In the genomic region with DNA sequence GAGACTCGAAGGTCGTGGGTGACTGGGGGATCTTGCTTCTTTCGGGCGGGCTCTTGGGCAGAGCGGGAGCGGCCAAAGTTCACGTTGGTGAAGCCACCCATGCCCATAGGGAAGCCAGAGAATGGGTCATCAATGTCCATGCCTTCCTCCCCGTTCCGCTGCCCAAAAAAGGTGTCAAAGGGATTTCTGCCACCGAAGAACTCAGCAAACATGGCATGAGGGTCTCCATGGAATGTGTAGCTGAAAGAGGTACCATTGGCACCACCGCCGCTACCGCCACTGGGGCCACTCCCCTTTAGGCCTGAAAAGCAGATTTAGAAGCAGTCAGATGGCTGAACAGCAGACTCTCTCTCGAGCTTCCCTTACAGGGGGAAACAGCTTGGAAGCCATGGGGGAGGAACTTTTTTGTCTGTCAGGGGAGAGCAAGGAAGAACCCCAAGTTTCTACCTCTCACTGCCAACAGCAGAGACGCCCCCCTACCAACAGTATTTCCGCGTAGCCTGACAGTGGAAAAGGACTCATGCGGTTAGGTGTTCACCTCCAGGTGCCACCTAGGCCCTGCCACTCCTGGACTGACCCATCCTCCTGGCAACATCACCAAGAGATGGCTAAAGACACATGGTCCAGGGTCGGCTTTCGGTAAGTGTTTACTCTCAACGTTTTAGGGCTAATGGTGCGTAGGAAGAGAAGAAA, we compare ENCODE assay signal across 8 cellular contexts. TPM values are rescaled to one million over a fixed set of nuclear protein-coding genes. Genes with fewer than 3 reads are reported as not detected.
DNase-seq lines count a peak whose midpoint lies in the region; ATAC-seq, FAIRE-seq and TF ChIP-seq lines count a peak whose summit lies in the region.

No MANE protein-coding gene starts in this region.

- peaks cover 36% of the 10 kb centered on the region for H3K36me3 Mint-ChIP-seq in HFFc6 (ENCODE audit: low read depth)
- peaks cover 14% of the 10 kb centered on the region for H3K36me3 Mint-ChIP-seq in memory B cell

- H2AFZ ChIP-seq in K562 (ENCODE audit: low read depth, low read length), result no peak overlapping the region

- no peak for TF ChIP-seq RAD21 in K562 (CRISPR knock-in tag; conservative IDR thresholded peaks at IDR 0.05 in 1 of 2, IDR thresholded peaks at IDR 0.05 in 1 of 2)

- BruUV-seq in A673 (replicated peaks; lab: Mats Ljungman, UMichigan), result no TSS peak
- no TSS peak for BruUV-seq in K562 (replicated peaks; lab: Mats Ljungman, UMichigan)

- intact Hi-C loops in A673 (cut with micrococcal nuclease; ENCODE audit: unreplicated experiment), result no loop called here
- intact Hi-C loops in K562 (cut with micrococcal nuclease), result loop anchor here (5.0 kb wide), 1 partner anchor 35 kb away; no protein-coding TSS in a partner anchor
- intact Hi-C loops in vagina (cut with DNase I), result no loop called here

- peaks cover 26% of the 10 kb centered on the region for H4K20me1 ChIP-seq in K562 (replicated peaks; ENCODE audit: control insufficient read depth, insufficient read depth, low read length)

- WGBS in K562 (ENCODE audit: insufficient coverage, low coverage, missing lambda C conversion rate), result 2% methylated on average over 22 of the region's 22 CpGs

- H3K27me3 Mint-ChIP-seq in HFFc6 (ENCODE audit: insufficient read depth) (peaks cover 9% of the 10 kb centered on the region), memory B cell (no peaks in the 10 kb centered on the region)

- TF ChIP-seq CTCF in A673 (conservative IDR thresholded peaks at IDR 0.05; ENCODE audit: low read depth, low read length) (no peak), HFFc6 (IDR thresholded peaks at IDR 0.05) (no peak), K562 (IDR thresholded peaks at IDR 0.05 in 2 of 3, conservative IDR thresholded peaks at IDR 0.05 in 1 of 3; ENCODE audit: insufficient read depth in 2 of 3, low read depth in 1 of 3, low read length in 3 of 3) (no peak), vagina (IDR thresholded peaks at IDR 0.05) (no peak)

- TF ChIP-seq POLR2A in K562 (conservative IDR thresholded peaks at IDR 0.05), result no peak
- TF ChIP-seq POLR2A in vagina (IDR thresholded peaks at IDR 0.05), result no peak

- CTCF ChIA-PET in A673 (lab: Charles Lee), result interaction anchor here (1.1 kb wide), 1 partner anchor 10 kb away, joined by 3 read pairs; no protein-coding TSS in a partner anchor
- CTCF ChIA-PET in K562 (lab: Yijun Ruan, JAX; ENCODE audit: low intra/inter-chr PET ratio), result interaction anchor here (0.7 to 1.1 kb wide), 2 partner anchors 11 to 20 kb away, joined by 3 read pairs; no protein-coding TSS in a partner anchor

- peak overlapping the region; percentile 98 for H3K4me3 Mint-ChIP-seq in HFFc6
- H3K4me3 Mint-ChIP-seq in memory B cell, result peak overlapping the region; percentile 86

- DNase-seq in A673 (ENCODE audit: low spot score), result no peak
- no peak for DNase-seq in HFFc6
- peak in 2 of 4 experiments; percentile 17 to 31 for DNase-seq in K562 (ENCODE audit: extremely low read depth in 1 of 4, low spot score in 3 of 4)
- DNase-seq in memory B cell (ENCODE audit: low spot score in 2 of 2), result no peak
- DNase-seq in vagina (ENCODE audit: extremely low spot score in 2 of 2), result peak in 1 of 2 donors; percentile 89
- DNase-seq in HT-29 (ENCODE audit: low spot score), result no peak
- no peak for DNase-seq in NCI-H510A (lab: John Stamatoyannopoulos, UW)
- no peak for DNase-seq in mucosa of gallbladder (ENCODE audit: low spot score)

- no peaks in the 10 kb centered on the region for H3K27me3 ChIP-seq in A673 (replicated peaks; ENCODE audit: insufficient read depth, low read depth, low read length, poor library complexity)
- no peaks in the 10 kb centered on the region for H3K27me3 ChIP-seq in K562 (ENCODE audit: control insufficient read depth in 2 of 2, insufficient read depth in 2 of 2, low read length in 2 of 2)
- H3K27me3 ChIP-seq in vagina, result no peaks in the 10 kb centered on the region

- no peaks in the 10 kb centered on the region for H3K9me1 ChIP-seq in K562 (ENCODE audit: control insufficient read depth, insufficient read depth, low read length)

- H3K9me3 Mint-ChIP-seq in HFFc6, result peaks cover 7% of the 10 kb centered on the region; the same call in 1 of the 2 replicates
- H3K9me3 Mint-ChIP-seq in memory B cell, result no peaks in the 10 kb centered on the region

- H3K4me1 Mint-ChIP-seq in HFFc6 (ENCODE audit: low read depth) (peaks cover 38% of the 10 kb centered on the region), memory B cell (peaks cover 28% of the 10 kb centered on the region)

- peaks cover 45% of the 10 kb centered on the region for H3K79me2 ChIP-seq in K562 (ENCODE audit: control insufficient read depth, insufficient read depth, low read length)

- peak overlapping the region; percentile 84 for H3K27ac Mint-ChIP-seq in HFFc6
- H3K27ac Mint-ChIP-seq in memory B cell, result peak overlapping the region; percentile 45

- in situ Hi-C loops in K562 (cut with MboI), result no loop called here

- H3K4me1 ChIP-seq in A673 (ENCODE audit: insufficient read depth, low read length, poor library complexity, severe bottlenecking), result peaks cover 9% of the 10 kb centered on the region
- peaks cover 46 to 52% of the 10 kb centered on the region in 2 experiments for H3K4me1 ChIP-seq in K562 (replicated peaks in 1 of 2; ENCODE audit: control insufficient read depth in 2 of 2, insufficient read depth in 2 of 2, low read length in 2 of 2)
- peaks cover 39% of the 10 kb centered on the region for H3K4me1 ChIP-seq in vagina

- H3K4me3 ChIP-seq in A673 (ENCODE audit: low read depth, low read length, poor library complexity, severe bottlenecking), result peak overlapping the region; percentile 96
- peak overlapping the region; percentile 98 for H3K4me3 ChIP-seq in K562
- H3K4me3 ChIP-seq in vagina, result peak overlapping the region; percentile 70 to 91

- FAIRE-seq in K562 (lab: Jason Lieb, UNC), result no peak

- ATAC-seq in K562 (no peak), memory B cell (ENCODE audit: low read depth) (no peak)

- H3K4me2 ChIP-seq in K562 (ENCODE audit: insufficient read depth, low read length), result peak overlapping the region; percentile 99

- peak overlapping the region; percentile 98 for H3K27ac ChIP-seq in A673 (ENCODE audit: low read depth, low read length, poor library complexity, severe bottlenecking)
- peak overlapping the region; percentile 99 for H3K27ac ChIP-seq in K562 (ENCODE audit: extremely low read depth, low read depth, low read length)
- peak overlapping the region; percentile 100 for H3K27ac ChIP-seq in vagina

- TF ChIP-seq EP300 in K562 (IDR thresholded peaks at IDR 0.05; ENCODE audit: low read length), result no peak

- peak overlapping the region; percentile 96 to 100 for H3K9ac ChIP-seq in K562 (ENCODE audit: insufficient read depth in 1 of 2, low read depth in 2 of 2, low read length in 2 of 2)

- H3K36me3 ChIP-seq in A673 (ENCODE audit: insufficient read depth, low read length, poor library complexity, severe bottlenecking) (peaks cover 32% of the 10 kb centered on the region), K562 (ENCODE audit: control insufficient read depth, insufficient read depth, low read length) (peaks cover 38% of the 10 kb centered on the region), vagina (peaks cover 0 to 32% of the 10 kb centered on the region in 2 donors)

- H3K9me3 ChIP-seq in A673 (ENCODE audit: low read depth, low read length, poor library complexity, severe bottlenecking) (no peaks in the 10 kb centered on the region), K562 (replicated peaks; ENCODE audit: control insufficient read depth, insufficient read depth, low read depth, low read length) (no peaks in the 10 kb centered on the region), vagina (no peaks in the 10 kb centered on the region)

- POLR2A ChIA-PET in A673 (lab: Charles Lee; ENCODE audit: low non-redundant PET) (no interaction called here), K562 (lab: Yijun Ruan, JAX) (interaction anchor here (0.7 to 6.3 kb wide), 8 partner anchors 9 to 444 kb away, joined by 3 to 70 read pairs (median 7); no protein-coding TSS in a partner anchor)

RNA-seq across cellular contexts. Expression of a gene that starts 1.3 kb away (rescaled TPM):
- total RNA-seq in A673 (2021) (105 and 122 TPM in 2 replicates), K562 (2014; rRNA removed) (62.1 and 71.5 TPM in 2 replicates), K562 (2014; rRNA removed; fragmentation: Illumina TruSeq; extraction: Trizol) (51.2 and 60.9 TPM in 2 replicates), K562 (2015; rRNA removed; fragmentation: Illumina TruSeq; extraction: Trizol) (85.3 and 86.5 TPM in 2 replicates), K562 (2021) (94.8 and 99.9 TPM in 2 replicates), vagina (164 TPM), mucosa of gallbladder (142 TPM)
- total RNA-seq in HFFc6 (2021; fragmentation: NEBNext Ultra II Directional; extraction: Animal tissue kit (Norgen Biotek cat#: 25700)), result 100 to 1,000 TPM in 3 of 6 experiments, 10 to 100 TPM in 3; 99.2 to 138 (median 103) TPM
- 66.1 and 87.4 TPM in 2 replicates for total RNA-seq in K562 (2011; cell fraction: chromatin; rRNA removed; ENCODE audit: low replicate concordance)
- total RNA-seq in K562 (2011; cell fraction: nucleolus; rRNA removed), result 67.0 and 68.3 TPM in 2 replicates
- 68.0 and 69.1 TPM in 2 replicates for total RNA-seq in K562 (2011; cell fraction: nucleoplasm; rRNA removed)
- polyA plus RNA-seq in K562 (2011; rRNA removed) (83.5 and 113 TPM in 2 replicates), K562 (2014; fragmentation: Illumina TruSeq; extraction: Trizol) (78.3 and 100 TPM in 2 replicates), K562 (2014; fragmentation: Nextera tagmentation; extraction: Ambion mirVana) (10 to 100 TPM; 13.2 to 16.2 TPM), K562 (2014; rRNA removed) (61.7 and 79.2 TPM in 2 replicates)
- 101 TPM in 2 replicates for polyA plus RNA-seq in K562 (2011; cell fraction: cytosol; rRNA removed)
- 78.2 and 79.0 TPM in 2 replicates for polyA plus RNA-seq in K562 (2011; cell fraction: nucleus; rRNA removed)
- 69.4 and 84.8 TPM in 2 replicates for polyA plus RNA-seq in K562 (2012)
- polyA minus RNA-seq in K562 (2011; rRNA and poly(A)+ RNA removed), result 71.6 and 93.9 TPM in 2 replicates
- 31.4 and 40.9 TPM in 2 replicates for polyA minus RNA-seq in K562 (2011; cell fraction: cytosol; rRNA and poly(A)+ RNA removed)
- polyA minus RNA-seq in K562 (2011; cell fraction: nucleus; rRNA and poly(A)+ RNA removed), result 22.5 and 40.4 TPM in 2 replicates
- total RNA-seq in HT-29 (2014; rRNA removed; shearing (Covaris generic)), result 77.7 and 79.9 TPM in 2 replicates

RNA-seq across cellular contexts. Expression of a gene that starts 12.5 kb away (rescaled TPM):
- total RNA-seq in A673 (2021), result 189 and 203 TPM in 2 replicates
- total RNA-seq in HFFc6 (2021; fragmentation: NEBNext Ultra II Directional; extraction: Animal tissue kit (Norgen Biotek cat#: 25700)), result 100 to 1,000 TPM; 101 to 132 (median 118) TPM
- total RNA-seq in K562 (2011; cell fraction: chromatin; rRNA removed; ENCODE audit: low replicate concordance), result 122 and 325 TPM in 2 replicates
- 437 and 484 TPM in 2 replicates for total RNA-seq in K562 (2011; cell fraction: nucleolus; rRNA removed)
- 307 and 324 TPM in 2 replicates for total RNA-seq in K562 (2011; cell fraction: nucleoplasm; rRNA removed)
- total RNA-seq in K562 (2014; rRNA removed), result 86.0 and 158 TPM in 2 replicates
- 33.1 and 36.7 TPM in 2 replicates for total RNA-seq in K562 (2014; rRNA removed; fragmentation: Illumina TruSeq; extraction: Trizol)
- total RNA-seq in K562 (2015; rRNA removed; fragmentation: Illumina TruSeq; extraction: Trizol), result 81.9 and 91.6 TPM in 2 replicates
- total RNA-seq in K562 (2021), result 186 and 195 TPM in 2 replicates
- 68.0 and 169 TPM in 2 replicates for polyA plus RNA-seq in K562 (2011; rRNA removed)
- polyA plus RNA-seq in K562 (2011; cell fraction: cytosol; rRNA removed), result 224 and 335 TPM in 2 replicates
- 326 and 378 TPM in 2 replicates for polyA plus RNA-seq in K562 (2011; cell fraction: nucleus; rRNA removed)
- 229 and 297 TPM in 2 replicates for polyA plus RNA-seq in K562 (2012)
- 204 and 211 TPM in 2 replicates for polyA plus RNA-seq in K562 (2014; fragmentation: Illumina TruSeq; extraction: Trizol)
- polyA plus RNA-seq in K562 (2014; fragmentation: Nextera tagmentation; extraction: Ambion mirVana), result 10 to 100 TPM; 29.3 to 73.2 TPM
- 81.4 and 108 TPM in 2 replicates for polyA plus RNA-seq in K562 (2014; rRNA removed)
- 76.6 and 95.7 TPM in 2 replicates for polyA minus RNA-seq in K562 (2011; rRNA and poly(A)+ RNA removed)
- 188 and 209 TPM in 2 replicates for polyA minus RNA-seq in K562 (2011; cell fraction: cytosol; rRNA and poly(A)+ RNA removed)
- 66.2 and 80.1 TPM in 2 replicates for polyA minus RNA-seq in K562 (2011; cell fraction: nucleus; rRNA and poly(A)+ RNA removed)
- total RNA-seq in vagina, result 110 TPM
- 117 and 146 TPM in 2 replicates for total RNA-seq in HT-29 (2014; rRNA removed; shearing (Covaris generic))
- total RNA-seq in mucosa of gallbladder, result 149 TPM

RNA-seq across cellular contexts. Expression of a gene that starts 21.0 kb away (rescaled TPM):
- 59.4 and 61.7 TPM in 2 replicates for total RNA-seq in A673 (2021)
- 100 to 1,000 TPM; 169 to 204 (median 181) TPM for total RNA-seq in HFFc6 (2021; fragmentation: NEBNext Ultra II Directional; extraction: Animal tissue kit (Norgen Biotek cat#: 25700))
- total RNA-seq in K562 (2011; cell fraction: chromatin; rRNA removed; ENCODE audit: low replicate concordance), result 18.6 and 50.3 TPM in 2 replicates
- 32.9 and 38.4 TPM in 2 replicates for total RNA-seq in K562 (2011; cell fraction: nucleolus; rRNA removed)
- total RNA-seq in K562 (2011; cell fraction: nucleoplasm; rRNA removed), result 26.4 and 30.8 TPM in 2 replicates
- 54.7 and 71.2 TPM in 2 replicates for total RNA-seq in K562 (2014; rRNA removed)
- total RNA-seq in K562 (2014; rRNA removed; fragmentation: Illumina TruSeq; extraction: Trizol), result 7.8 and 12.0 TPM in 2 replicates
- total RNA-seq in K562 (2015; rRNA removed; fragmentation: Illumina TruSeq; extraction: Trizol), result 39.7 and 46.3 TPM in 2 replicates
- 49.7 and 51.7 TPM in 2 replicates for total RNA-seq in K562 (2021)
- 24.8 and 26.6 TPM in 2 replicates for polyA plus RNA-seq in K562 (2011; rRNA removed)
- 25.0 and 75.6 TPM in 2 replicates for polyA plus RNA-seq in K562 (2011; cell fraction: cytosol; rRNA removed)
- 15.3 and 27.8 TPM in 2 replicates for polyA plus RNA-seq in K562 (2011; cell fraction: nucleus; rRNA removed)
- polyA plus RNA-seq in K562 (2012), result 37.9 and 39.8 TPM in 2 replicates
- 13.6 and 35.1 TPM in 2 replicates for polyA plus RNA-seq in K562 (2014; fragmentation: Illumina TruSeq; extraction: Trizol)
- polyA plus RNA-seq in K562 (2014; fragmentation: Nextera tagmentation; extraction: Ambion mirVana), result 1 to 10 TPM in 1 of 2 experiments, under 1 TPM in 1; 0.49 to 1.1 TPM
- polyA plus RNA-seq in K562 (2014; rRNA removed), result 50.8 and 52.2 TPM in 2 replicates
- 6.3 and 11.7 TPM in 2 replicates for polyA minus RNA-seq in K562 (2011; rRNA and poly(A)+ RNA removed)
- 32.3 and 41.7 TPM in 2 replicates for polyA minus RNA-seq in K562 (2011; cell fraction: cytosol; rRNA and poly(A)+ RNA removed)
- 8.9 and 9.0 TPM in 2 replicates for polyA minus RNA-seq in K562 (2011; cell fraction: nucleus; rRNA and poly(A)+ RNA removed)
- 81.0 TPM for total RNA-seq in vagina
- total RNA-seq in HT-29 (2014; rRNA removed; shearing (Covaris generic)), result 296 and 305 TPM in 2 replicates
- 127 TPM for total RNA-seq in mucosa of gallbladder

RNA-seq across cellular contexts. Expression of a gene that starts 41.7 kb away (rescaled TPM):
- 0.72 TPM in 1 of 2 replicates, not detected in the other for total RNA-seq in A673 (2021)
- 1 to 10 TPM in 2 of 6 experiments, under 1 TPM in 4; 0.41 to 4.1 (median 0.62) TPM for total RNA-seq in HFFc6 (2021; fragmentation: NEBNext Ultra II Directional; extraction: Animal tissue kit (Norgen Biotek cat#: 25700))
- not detected in 2 replicates for total RNA-seq in K562 (2011; cell fraction: chromatin; rRNA removed; ENCODE audit: low replicate concordance)
- total RNA-seq in K562 (2011; cell fraction: nucleolus; rRNA removed), result 1.1 and 1.3 TPM in 2 replicates
- total RNA-seq in K562 (2011; cell fraction: nucleoplasm; rRNA removed), result 0.51 TPM in 1 of 2 replicates, not detected in the other
- 0.27 and 0.29 TPM in 2 replicates for total RNA-seq in K562 (2014; rRNA removed)
- not detected in 2 replicates for total RNA-seq in K562 (2014; rRNA removed; fragmentation: Illumina TruSeq; extraction: Trizol)
- total RNA-seq in K562 (2015; rRNA removed; fragmentation: Illumina TruSeq; extraction: Trizol), result not detected in 2 replicates
- 0.29 and 0.35 TPM in 2 replicates for total RNA-seq in K562 (2021)
- polyA plus RNA-seq in K562 (2011; rRNA removed), result 0.06 TPM in 1 of 2 replicates, not detected in the other
- polyA plus RNA-seq in K562 (2011; cell fraction: cytosol; rRNA removed), result 0.10 and 0.88 TPM in 2 replicates
- polyA plus RNA-seq in K562 (2011; cell fraction: nucleus; rRNA removed), result 0.13 and 0.34 TPM in 2 replicates
- 0.16 and 0.65 TPM in 2 replicates for polyA plus RNA-seq in K562 (2012)
- polyA plus RNA-seq in K562 (2014; fragmentation: Illumina TruSeq; extraction: Trizol), result not detected in 2 replicates
- not detected for polyA plus RNA-seq in K562 (2014; fragmentation: Nextera tagmentation; extraction: Ambion mirVana)
- polyA plus RNA-seq in K562 (2014; rRNA removed), result 0.34 and 0.36 TPM in 2 replicates
- polyA minus RNA-seq in K562 (2011; rRNA and poly(A)+ RNA removed), result not detected in 2 replicates
- not detected in 2 replicates for polyA minus RNA-seq in K562 (2011; cell fraction: cytosol; rRNA and poly(A)+ RNA removed)
- 0.40 TPM in 1 of 2 replicates, not detected in the other for polyA minus RNA-seq in K562 (2011; cell fraction: nucleus; rRNA and poly(A)+ RNA removed)
- not detected for total RNA-seq in vagina
- 0.31 TPM in 1 of 2 replicates, not detected in the other for total RNA-seq in HT-29 (2014; rRNA removed; shearing (Covaris generic))
- 1.9 TPM for total RNA-seq in mucosa of gallbladder

RNA-seq across cellular contexts. Expression of a gene that starts 55.0 kb away (rescaled TPM):
- total RNA-seq in A673 (2021) (180 and 196 TPM in 2 replicates), K562 (2014; rRNA removed) (842 and 854 TPM in 2 replicates), K562 (2014; rRNA removed; fragmentation: Illumina TruSeq; extraction: Trizol) (7.4 and 14.9 TPM in 2 replicates), K562 (2015; rRNA removed; fragmentation: Illumina TruSeq; extraction: Trizol) (227 and 243 TPM in 2 replicates), K562 (2021) (289 and 313 TPM in 2 replicates), vagina (375 TPM), mucosa of gallbladder (184 TPM)
- total RNA-seq in HFFc6 (2021; fragmentation: NEBNext Ultra II Directional; extraction: Animal tissue kit (Norgen Biotek cat#: 25700)), result 100 to 1,000 TPM; 167 to 227 (median 199) TPM
- 5.1 and 13.9 TPM in 2 replicates for total RNA-seq in K562 (2011; cell fraction: chromatin; rRNA removed; ENCODE audit: low replicate concordance)
- 55.0 and 85.4 TPM in 2 replicates for total RNA-seq in K562 (2011; cell fraction: nucleolus; rRNA removed)
- 23.9 and 26.6 TPM in 2 replicates for total RNA-seq in K562 (2011; cell fraction: nucleoplasm; rRNA removed)
- polyA plus RNA-seq in K562 (2011; rRNA removed) (137 and 185 TPM in 2 replicates), K562 (2014; fragmentation: Illumina TruSeq; extraction: Trizol) (37.6 and 257 TPM in 2 replicates), K562 (2014; fragmentation: Nextera tagmentation; extraction: Ambion mirVana) (10 to 100 TPM; 31.3 to 91.8 TPM), K562 (2014; rRNA removed) (810 and 833 TPM in 2 replicates)
- polyA plus RNA-seq in K562 (2011; cell fraction: cytosol; rRNA removed), result 393 and 1,045 TPM in 2 replicates
- polyA plus RNA-seq in K562 (2011; cell fraction: nucleus; rRNA removed), result 125 and 147 TPM in 2 replicates
- 246 and 272 TPM in 2 replicates for polyA plus RNA-seq in K562 (2012)
- polyA minus RNA-seq in K562 (2011; rRNA and poly(A)+ RNA removed), result 14.2 and 24.3 TPM in 2 replicates
- polyA minus RNA-seq in K562 (2011; cell fraction: cytosol; rRNA and poly(A)+ RNA removed), result 76.8 and 119 TPM in 2 replicates
- 20.3 and 27.4 TPM in 2 replicates for polyA minus RNA-seq in K562 (2011; cell fraction: nucleus; rRNA and poly(A)+ RNA removed)
- total RNA-seq in HT-29 (2014; rRNA removed; shearing (Covaris generic)), result 482 and 492 TPM in 2 replicates
